Comparison of ENCODE assay signal across 12 cellular contexts in the genomic region with DNA sequence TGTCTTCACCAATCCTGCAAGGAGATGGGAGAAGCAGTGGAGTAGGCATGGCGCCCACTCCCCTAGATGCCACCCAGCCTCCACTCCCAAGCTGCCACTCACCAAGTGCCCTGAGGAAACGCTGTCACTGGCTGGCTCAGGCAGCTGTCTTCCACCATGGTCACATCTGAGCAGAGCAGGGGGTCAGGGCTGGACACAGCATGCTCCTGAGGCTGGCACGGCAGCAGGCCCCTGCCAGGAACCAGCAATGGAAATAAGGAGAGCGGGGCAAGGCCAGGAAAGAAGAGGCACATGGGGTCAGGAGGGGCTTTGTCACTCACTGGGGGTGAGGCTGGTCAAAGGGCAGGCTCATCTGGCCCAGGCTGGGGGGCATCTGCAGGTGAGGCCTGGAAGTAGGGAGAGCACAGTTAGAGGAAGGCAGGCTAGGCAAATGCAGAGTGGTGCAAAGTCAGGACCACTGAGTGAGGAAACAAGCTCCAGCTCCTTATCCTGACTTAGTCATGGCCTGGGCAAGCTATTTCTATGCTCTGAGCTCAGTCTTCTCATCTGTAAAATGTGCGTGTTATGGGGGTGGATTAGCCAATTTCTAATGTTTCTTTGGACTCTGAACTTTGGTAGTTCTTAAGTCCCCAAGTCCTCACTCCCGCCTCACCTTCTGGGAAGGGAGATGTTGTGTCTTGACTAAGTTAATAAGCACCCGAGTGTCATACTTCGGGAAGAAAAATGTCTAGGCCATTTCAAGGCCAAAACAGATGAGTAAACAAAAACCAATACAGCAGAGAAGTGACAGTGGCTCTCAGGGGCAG. TPM values are rescaled to one million over a fixed set of nuclear protein-coding genes. Genes with fewer than 3 reads are reported as not detected.
DNase-seq lines count a peak whose midpoint lies in the region; ATAC-seq and TF ChIP-seq lines count a peak whose summit lies in the region.
"Had no signal": no experiment of that assay in that cellular context is flagged by ENCODE, and none has a peak within 500 bp of the region (broad histone marks: within the 10 kb centered on the region; RNA-seq: fewer than 3 reads in every experiment).

No MANE protein-coding gene starts in this region.

- H3K9me3 Mint-ChIP-seq in stimulated activated naive B cell treated with anti-CD40 and anti-IgM and Interleukin-4, amounts not matched to agents 10 μg/mL and 1 μg/mL and 100 μg/mL, for 72 hours = no peaks in the 10 kb centered on the region

- TF ChIP-seq EP300 in gastroesophageal sphincter (IDR thresholded peaks at IDR 0.05) (no peak), upper lobe of left lung (IDR thresholded peaks at IDR 0.05) (no peak)

- H3K4me1 ChIP-seq in gastroesophageal sphincter (peaks cover 5 to 46% (median 26%) of the 10 kb centered on the region in 3 donors), upper lobe of left lung (peaks cover 21 to 36% (median 26%) of the 10 kb centered on the region in 4 donors)

- H3K27ac ChIP-seq in gastroesophageal sphincter = peak overlapping the region in 3 of 4 donors; percentile 21 to 100 (median 42)
- peak overlapping the region in 2 of 4 donors; percentile 10 to 97 for H3K27ac ChIP-seq in upper lobe of left lung
- H3K27ac ChIP-seq: psoas muscle, SJCRH30 had no signal

- H3K36me3 Mint-ChIP-seq in T-helper 17 cell (ENCODE audit: low read depth) = peaks cover 3% of the 10 kb centered on the region
- peaks cover 64 to 81% of the 10 kb centered on the region in 2 donors for H3K36me3 Mint-ChIP-seq in stimulated activated naive B cell treated with anti-CD40 and anti-IgM and Interleukin-4, amounts not matched to agents 10 μg/mL and 1 μg/mL and 100 μg/mL, for 72 hours

- peak overlapping the region; percentile 59 for H3K27ac Mint-ChIP-seq in T-helper 17 cell
- peak overlapping the region; percentile 77 for H3K27ac Mint-ChIP-seq in stimulated activated naive B cell treated with anti-CD40 and anti-IgM and Interleukin-4, amounts not matched to agents 10 μg/mL and 1 μg/mL and 100 μg/mL, for 72 hours

- H3K9me3 ChIP-seq in T-helper 17 cell (ENCODE audit: control insufficient read depth, low read length, poor library complexity, severe bottlenecking) (no peaks in the 10 kb centered on the region), gastroesophageal sphincter (no peaks in the 10 kb centered on the region), upper lobe of left lung (no peaks in the 10 kb centered on the region)
- H3K9me3 ChIP-seq: esophagus muscularis mucosa, psoas muscle, SJCRH30 had no signal

- peak; percentile 49 for DNase-seq in activated CD8-positive, alpha-beta memory T cell treated with anti-CD3 and anti-CD28 coated beads, Interleukin-2, amount 50 U/mL, for 48 hours
- DNase-seq in activated CD8-positive, alpha-beta memory T cell treated with anti-CD3 and anti-CD28 coated beads for 24 hours = no peak
- DNase-seq in T-helper 17 cell (no peak), occipital lobe (lab: John Stamatoyannopoulos, UW) (no peak), upper lobe of left lung (no peak)
- DNase-seq in stimulated activated naive B cell treated with anti-CD40 and anti-IgM and Interleukin-4, amounts not matched to agents 10 μg/mL and 1 μg/mL and 100 μg/mL, for 72 hours = no peak
- no peak for DNase-seq in stimulated activated CD4-positive, alpha-beta T cell treated with anti-CD3 and anti-CD28 coated beads, Interleukin-2, amount 100 ng/mL, for 24 hours
- DNase-seq: activated CD4-positive, alpha-beta T cell treated with anti-CD3 and anti-CD28 coated beads, Interleukin-2, amount 50 U/mL, for 4 hours; psoas muscle had no signal

- H3K4me3 ChIP-seq in gastroesophageal sphincter = no peak overlapping the region
- H3K4me3 ChIP-seq in upper lobe of left lung = no peak overlapping the region
- H3K4me3 ChIP-seq: esophagus muscularis mucosa, psoas muscle, SJCRH30 had no signal

- no peak for TF ChIP-seq POLR2A in gastroesophageal sphincter (IDR thresholded peaks at IDR 0.05)
- no peak for TF ChIP-seq POLR2A in upper lobe of left lung (IDR thresholded peaks at IDR 0.05)

- H3K36me3 ChIP-seq in gastroesophageal sphincter (peaks cover 0 to 94% of the 10 kb centered on the region in 2 donors), upper lobe of left lung (peaks cover 23 to 92% (median 72%) of the 10 kb centered on the region in 4 donors)

- H3K27me3 Mint-ChIP-seq in T-helper 17 cell = no peaks in the 10 kb centered on the region
- H3K27me3 Mint-ChIP-seq in stimulated activated naive B cell treated with anti-CD40 and anti-IgM and Interleukin-4, amounts not matched to agents 10 μg/mL and 1 μg/mL and 100 μg/mL, for 72 hours = no peaks in the 10 kb centered on the region

- WGBS in gastroesophageal sphincter (ENCODE audit: low coverage in 1 of 2), 2 donors = 82 to 100% methylated on average over 1 to 8 of the region's 8 CpGs
- 83 to 92% methylated on average over 6 to 8 of the region's 8 CpGs for WGBS in upper lobe of left lung, 2 donors

- peaks cover 34% of the 10 kb centered on the region for H3K4me1 Mint-ChIP-seq in T-helper 17 cell
- H3K4me1 Mint-ChIP-seq in stimulated activated naive B cell treated with anti-CD40 and anti-IgM and Interleukin-4, amounts not matched to agents 10 μg/mL and 1 μg/mL and 100 μg/mL, for 72 hours = peaks cover 65 to 84% of the 10 kb centered on the region in 2 donors

- no peak for ATAC-seq in T-helper 17 cell
- no peak for ATAC-seq in gastroesophageal sphincter
- no peak for ATAC-seq in stimulated activated naive B cell treated with anti-CD40 and anti-IgM and Interleukin-4, amounts not matched to agents 10 μg/mL and 1 μg/mL and 100 μg/mL, for 72 hours (replicated peaks)
- ATAC-seq in upper lobe of left lung (ENCODE audit: low FRiP score in 2 of 2) = no peak
- ATAC-seq: psoas muscle had no signal

- no peak overlapping the region for H3K4me3 Mint-ChIP-seq in T-helper 17 cell
- H3K4me3 Mint-ChIP-seq in stimulated activated naive B cell treated with anti-CD40 and anti-IgM and Interleukin-4, amounts not matched to agents 10 μg/mL and 1 μg/mL and 100 μg/mL, for 72 hours = peak overlapping the region in 1 of 2 donors; percentile 12

- H3K27me3 ChIP-seq in gastroesophageal sphincter (no peaks in the 10 kb centered on the region), upper lobe of left lung (no peaks in the 10 kb centered on the region)
- H3K27me3 ChIP-seq: esophagus muscularis mucosa had no signal

- TF ChIP-seq CTCF in gastroesophageal sphincter (IDR thresholded peaks at IDR 0.05) (no peak), upper lobe of left lung (IDR thresholded peaks at IDR 0.05) (no peak)

RNA-seq across cellular contexts. Expression of gene NAB2, which starts 8.0 kb away (rescaled TPM):
- total RNA-seq in T-helper 17 cell (1 to 10 TPM; 4.0 to 5.0 TPM), gastroesophageal sphincter (10 to 100 TPM; 30.7 to 41.3 (median 38.8) TPM), occipital lobe (33.2 TPM), upper lobe of left lung (10 to 100 TPM; 18.1 to 64.9 (median 31.5) TPM)

RNA-seq across cellular contexts. Expression of gene STAT6, which starts 14.2 kb away (rescaled TPM):
- total RNA-seq in T-helper 17 cell (100 to 1,000 TPM; 205 to 253 TPM), gastroesophageal sphincter (100 to 1,000 TPM in 3 of 4 donors, 10 to 100 TPM in 1; 92.5 to 166 (median 156) TPM), occipital lobe (4.7 TPM), upper lobe of left lung (100 to 1,000 TPM; 123 to 605 (median 251) TPM)

RNA-seq across cellular contexts. Expression of gene NEMP1, which starts 18.4 kb away (rescaled TPM):
- total RNA-seq in T-helper 17 cell (10 to 100 TPM; 12.2 to 14.1 TPM), gastroesophageal sphincter (10 to 100 TPM; 11.8 to 14.9 (median 12.7) TPM), occipital lobe (7.6 TPM), upper lobe of left lung (10 to 100 TPM in 3 of 6 donors, 1 to 10 TPM in 3; 6.2 to 13.6 (median 10.0) TPM)

RNA-seq across cellular contexts. Expression of gene LRP1, which starts 31.3 kb away (rescaled TPM):
- total RNA-seq in T-helper 17 cell (10 to 100 TPM in 1 of 2 donors, 1 to 10 TPM in 1; 3.8 to 11.6 TPM), gastroesophageal sphincter (100 to 1,000 TPM; 185 to 292 (median 216) TPM), occipital lobe (65.4 TPM), upper lobe of left lung (100 to 1,000 TPM; 137 to 504 (median 308) TPM)

RNA-seq across cellular contexts. Expression of gene MYO1A, which starts 47.0 kb away (rescaled TPM):
- total RNA-seq in T-helper 17 cell = under 1 TPM in 1 of 2 donors, not detected in 1; 0.70 TPM
- under 1 TPM; 0.22 to 0.54 (median 0.29) TPM for total RNA-seq in gastroesophageal sphincter
- not detected for total RNA-seq in occipital lobe
- 1 to 10 TPM in 2 of 6 donors, under 1 TPM in 3, not detected in 1; under 0.01 to 6.2 (median 0.67) TPM for total RNA-seq in upper lobe of left lung

Comparison
In these comparisons a context has a peak if more than half of its experiments do, and no peak if none do; other contexts are left out.
1. RNA of gene STAT6, which starts 14.2 kb away (total RNA-seq): 123 to 605 TPM in upper lobe of left lung, 205 to 253 TPM in T-helper 17 cell and 92.5 to 166 TPM in gastroesophageal sphincter; 4.7 TPM in occipital lobe (single experiment); every median in the first group is over 10 times any median in the second.